28 cellular contexts compared by ENCODE assay signal in the genomic region with DNA sequence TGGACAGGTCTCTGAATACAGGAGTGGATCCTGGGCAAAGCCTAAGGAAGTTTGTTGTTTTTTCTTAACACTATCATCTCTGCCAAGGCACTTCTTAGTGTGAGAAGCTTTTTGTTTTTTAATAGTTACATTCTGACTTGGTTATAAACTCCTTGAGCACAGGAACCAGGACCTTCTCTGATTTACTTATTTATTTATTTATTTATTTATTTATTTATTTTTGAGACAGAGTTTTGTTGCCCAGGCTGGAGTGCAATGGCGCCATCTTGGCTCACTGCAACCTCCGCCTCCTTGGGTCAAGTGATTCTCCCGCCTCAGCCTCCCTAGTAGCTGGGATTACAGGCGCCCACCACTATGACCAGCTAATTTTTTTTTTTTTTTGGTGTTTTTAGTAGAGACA. TPM values are rescaled to one million over a fixed set of nuclear protein-coding genes. Genes with fewer than 3 reads are reported as not detected.
"Had no signal": no experiment of that assay in that cellular context is flagged by ENCODE, and none has a peak within 500 bp of the region (broad histone marks: within the 10 kb centered on the region; RNA-seq: fewer than 3 reads in every experiment).

No MANE protein-coding gene starts in this region.

- H3K9ac ChIP-seq: SK-N-SH had no signal

- DNase-seq: activated CD4-positive, alpha-beta memory T cell treated with anti-CD3 and anti-CD28 coated beads, Interleukin-2, amount 10 ng/mL, durations not matched to agents 7 days and 5 days; activated CD4-positive, alpha-beta T cell treated with anti-CD3 and anti-CD28 coated beads for 4 hours; activated CD4-positive, CD25-positive, alpha-beta regulatory T cell treated with anti-CD3 and anti-CD28 coated beads, Interleukin-2, amount 50 U/mL, for 72 hours; activated CD8-positive, alpha-beta memory T cell treated with anti-CD3 and anti-CD28 coated beads for 24 hours; activated CD8-positive, alpha-beta memory T cell treated with anti-CD3 and anti-CD28 coated beads, Interleukin-2, amount 10 ng/mL, durations not matched to agents 7 days and 5 days; activated CD8-positive, alpha-beta memory T cell treated with anti-CD3 and anti-CD28 coated beads, Interleukin-2, amount 50 U/mL, for 48 hours; activated effector memory CD4-positive, alpha-beta T cell treated with Interleukin-2 at 50 U/mL for 16 hours; activated naive CD4-positive, alpha-beta T cell treated with anti-CD3 and anti-CD28 coated beads, Interleukin-2, amount 10 ng/mL, durations not matched to agents 7 days and 5 days; activated naive CD8-positive, alpha-beta T cell treated with anti-CD3 and anti-CD28 coated beads, Interleukin-2, amount 50 U/mL, for 24 hours; activated T-cell treated with anti-CD3 and anti-CD28 coated beads, Interleukin-2, amount 50 U/mL, for 48 hours; anterior cingulate cortex; brain microvascular endothelial cell; central memory CD4-positive, alpha-beta T cell; NCI-H1048; NCI-H1105 treated with DMSO at 0.1 percent for 48 hours; NCI-H1436; NCI-H1694; NCI-H1930; NCI-H2081 treated with DMSO at 0.1 percent for 48 hours; NCI-H345; NCI-H524 treated with DMSO at 0.1 percent for 48 hours; SHP77 treated with DMSO at 0.1 percent for 48 hours; SK-N-SH had no signal

- H3K9me3 ChIP-seq: SJSA1, SK-N-SH had no signal

- H3K27me3 ChIP-seq: brain microvascular endothelial cell, SJSA1 had no signal

- ATAC-seq: activated CD8-positive, alpha-beta memory T cell treated with anti-CD3 and anti-CD28 coated beads, Interleukin-2, amount 10 ng/mL, durations not matched to agents 7 days and 5 days; activated naive CD8-positive, alpha-beta T cell treated with anti-CD3 and anti-CD28 coated beads, Interleukin-2, amount 50 U/mL, for 24 hours; Panc1 had no signal

- H3K4me2 ChIP-seq: SK-N-SH had no signal

- H3K4me3 ChIP-seq: SJSA1 had no signal

- H3K27ac ChIP-seq: brain microvascular endothelial cell, SJSA1 had no signal

RNA-seq across cellular contexts. Expression of a gene that starts 30.7 kb away (rescaled TPM):
- total RNA-seq: activated CD4-positive, alpha-beta memory T cell treated with anti-CD3 and anti-CD28 coated beads, Interleukin-2, amount 10 ng/mL, durations not matched to agents 7 days and 5 days; activated CD8-positive, alpha-beta memory T cell treated with anti-CD3 and anti-CD28 coated beads, Interleukin-2, amount 10 ng/mL, durations not matched to agents 7 days and 5 days; cerebellum; MCF 10A; NCI-H460; SJSA1 had no signal
- polyA plus RNA-seq: SK-N-SH had no signal

RNA-seq across cellular contexts. Expression of a gene that starts 48.2 kb away (rescaled TPM):
- total RNA-seq: activated CD4-positive, alpha-beta memory T cell treated with anti-CD3 and anti-CD28 coated beads, Interleukin-2, amount 10 ng/mL, durations not matched to agents 7 days and 5 days had no signal
